ENCODE assay signal across 9 cellular contexts in genomic region chr1:246583448-246584185, GRCh38. TPM values are rescaled to one million over a fixed set of nuclear protein-coding genes. Genes with fewer than 3 reads are reported as not detected.
DNase-seq lines count a peak whose midpoint lies in the region; ATAC-seq and TF ChIP-seq lines count a peak whose summit lies in the region.
"Had no signal": no experiment of that assay in that cellular context is flagged by ENCODE, and none has a peak within 500 bp of the region (broad histone marks: within the 10 kb centered on the region; RNA-seq: fewer than 3 reads in every experiment).

No MANE protein-coding gene starts in this region.

- peaks cover 0 to 38% of the 10 kb centered on the region in 2 donors for H3K4me1 ChIP-seq in naive thymus-derived CD4-positive, alpha-beta T cell (ENCODE audit: control insufficient read depth in 2 of 2, insufficient read depth in 2 of 2, low read length in 2 of 2)

- DNase-seq in COR-L47 (lab: John Stamatoyannopoulos, UW) = peak; percentile 71
- peak; percentile 36 for DNase-seq in NCI-H1092 (lab: John Stamatoyannopoulos, UW)
- peak; percentile 32 for DNase-seq in dedifferentiated amniotic fluid mesenchymal stem cell (ENCODE audit: extremely low spot score)
- DNase-seq in naive thymus-derived CD4-positive, alpha-beta T cell = no peak
- no peak for DNase-seq in HK-2 (ENCODE audit: unreplicated experiment)
- DNase-seq in activated effector memory CD4-positive, alpha-beta T cell treated with Interleukin-2 at 50 U/mL for 16 hours = no peak
- DNase-seq in NCI-H1694 (lab: John Stamatoyannopoulos, UW) = no peak
- no peak for DNase-seq in erythroblast (lab: John Stamatoyannopoulos, UW)
- DNase-seq: activated CD4-positive, alpha-beta T cell treated with anti-CD3 and anti-CD28 coated beads, Interleukin-2, amount 10 ng/mL, durations not matched to agents 7 days and 5 days had no signal

- CTCF ChIA-PET in naive thymus-derived CD4-positive, alpha-beta T cell (lab: Charles Lee) = no interaction called here

- POLR2A ChIA-PET in naive thymus-derived CD4-positive, alpha-beta T cell (lab: Charles Lee) = interaction anchor here (2.5 kb wide), 1 partner anchor 10 kb away, joined by 8 read pairs; no protein-coding TSS in a partner anchor

- no peak overlapping the region for H3K27ac ChIP-seq in naive thymus-derived CD4-positive, alpha-beta T cell (ENCODE audit: low read depth, low read length)

- ATAC-seq in naive thymus-derived CD4-positive, alpha-beta T cell = no peak

- intact Hi-C loops in naive thymus-derived CD4-positive, alpha-beta T cell (cut with micrococcal nuclease) = no loop called here

- peaks cover 0 to 40% (median 31%) of the 10 kb centered on the region in 5 donors for H3K36me3 Mint-ChIP-seq in naive thymus-derived CD4-positive, alpha-beta T cell

- H3K36me3 ChIP-seq in naive thymus-derived CD4-positive, alpha-beta T cell (ENCODE audit: control insufficient read depth in 2 of 3, insufficient read depth in 3 of 3, low read length in 3 of 3) = peaks cover 0 to 22% (median 0%) of the 10 kb centered on the region in 3 experiments

- H3K27me3 Mint-ChIP-seq in naive thymus-derived CD4-positive, alpha-beta T cell = no peaks in the 10 kb centered on the region
- H3K27me3 Mint-ChIP-seq: activated CD4-positive, alpha-beta T cell treated with anti-CD3 and anti-CD28 coated beads, Interleukin-2, amount 10 ng/mL, durations not matched to agents 7 days and 5 days had no signal

- H3K9me3 Mint-ChIP-seq in naive thymus-derived CD4-positive, alpha-beta T cell = no peaks in the 10 kb centered on the region
- H3K9me3 Mint-ChIP-seq: activated CD4-positive, alpha-beta T cell treated with anti-CD3 and anti-CD28 coated beads, Interleukin-2, amount 10 ng/mL, durations not matched to agents 7 days and 5 days had no signal

- H3K4me3 ChIP-seq in naive thymus-derived CD4-positive, alpha-beta T cell (ENCODE audit: low read length) = no peak overlapping the region

- no peak for TF ChIP-seq POLR2A in erythroblast (IDR thresholded peaks at IDR 0.05; ENCODE audit: low read length)

- H3K27ac Mint-ChIP-seq in naive thymus-derived CD4-positive, alpha-beta T cell = peak overlapping the region in 6 of 9 donors; percentile 10 to 82 (median 46)
- H3K27ac Mint-ChIP-seq: activated CD4-positive, alpha-beta T cell treated with anti-CD3 and anti-CD28 coated beads, Interleukin-2, amount 10 ng/mL, durations not matched to agents 7 days and 5 days had no signal

- H3K4me3 Mint-ChIP-seq in naive thymus-derived CD4-positive, alpha-beta T cell = peak overlapping the region in 3 of 10 donors; percentile 42 to 60 (median 45)
- H3K4me3 Mint-ChIP-seq: activated CD4-positive, alpha-beta T cell treated with anti-CD3 and anti-CD28 coated beads, Interleukin-2, amount 10 ng/mL, durations not matched to agents 7 days and 5 days had no signal

- peaks cover 27 to 90% (median 80%) of the 10 kb centered on the region in 7 donors for H3K4me1 Mint-ChIP-seq in naive thymus-derived CD4-positive, alpha-beta T cell

- no peaks in the 10 kb centered on the region for H3K27me3 ChIP-seq in naive thymus-derived CD4-positive, alpha-beta T cell (ENCODE audit: control insufficient read depth in 2 of 2, insufficient read depth in 2 of 2, low read length in 2 of 2)

- no peaks in the 10 kb centered on the region for H3K9me3 ChIP-seq in naive thymus-derived CD4-positive, alpha-beta T cell (ENCODE audit: control insufficient read depth in 2 of 3, low read length in 3 of 3)

RNA-seq across cellular contexts. Expression of gene CNST, which starts 17.4 kb away (rescaled TPM):
- 100 to 1,000 TPM in 2 of 5 experiments, 10 to 100 TPM in 3; 30.5 to 111 (median 80.2) TPM for total RNA-seq in naive thymus-derived CD4-positive, alpha-beta T cell
- polyA plus RNA-seq in naive thymus-derived CD4-positive, alpha-beta T cell = 10 to 100 TPM; 52.8 to 58.8 TPM

RNA-seq across cellular contexts. Expression of gene TFB2M, which starts 17.6 kb away (rescaled TPM):
- total RNA-seq in naive thymus-derived CD4-positive, alpha-beta T cell = 10 to 100 TPM in 3 of 5 experiments, 1 to 10 TPM in 2; 9.5 to 12.2 (median 10.3) TPM
- polyA plus RNA-seq in naive thymus-derived CD4-positive, alpha-beta T cell = 10 to 100 TPM; 12.1 to 18.2 TPM

Comparison
In these comparisons a context has a peak if more than half of its experiments do, and no peak if none do; other contexts are left out.
1. DNase-seq: peak in COR-L47 (single experiment), NCI-H1092 (single experiment) and dedifferentiated amniotic fluid mesenchymal stem cell (single experiment); none in naive thymus-derived CD4-positive, alpha-beta T cell (0 of 9), HK-2 (single experiment), activated effector memory CD4-positive, alpha-beta T cell treated with Interleukin-2 at 50 U/mL for 16 hours (single experiment), NCI-H1694 (single experiment) and erythroblast (0 of 2).